In the genomic region with DNA sequence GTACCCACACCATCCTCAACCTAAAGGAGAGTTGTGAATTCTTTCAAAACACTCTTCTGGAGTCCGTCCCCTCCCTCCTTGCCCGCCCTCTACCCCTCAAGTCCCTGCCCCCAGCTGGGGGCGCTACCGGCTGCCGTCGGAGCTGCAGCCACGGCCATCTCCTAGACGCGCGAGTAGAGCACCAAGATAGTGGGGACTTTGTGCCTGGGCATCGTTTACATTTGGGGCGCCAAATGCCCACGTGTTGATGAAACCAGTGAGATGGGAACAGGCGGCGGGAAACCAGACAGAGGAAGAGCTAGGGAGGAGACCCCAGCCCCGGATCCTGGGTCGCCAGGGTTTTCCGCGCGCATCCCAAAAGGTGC, we compare ENCODE assay signal across 11 cellular contexts. TPM values are rescaled to one million over a fixed set of nuclear protein-coding genes. Genes with fewer than 3 reads are reported as not detected.
DNase-seq lines count a peak whose midpoint lies in the region; ATAC-seq and TF ChIP-seq lines count a peak whose summit lies in the region.
"Had no signal": no experiment of that assay in that cellular context is flagged by ENCODE, and none has a peak within 500 bp of the region (broad histone marks: within the 10 kb centered on the region; RNA-seq: fewer than 3 reads in every experiment).

No MANE protein-coding gene starts in this region.

- POLR2A ChIA-PET in activated CD4-positive, alpha-beta T cell treated with anti-CD3 and anti-CD28 coated beads, Interleukin-2, amount 10 ng/mL, durations not matched to agents 7 days and 5 days (lab: Charles Lee), result interaction anchor here (0.6 kb wide), 1 partner anchor 11 kb away, joined by 3 read pairs; no protein-coding TSS in a partner anchor

- peaks cover 13% of the 10 kb centered on the region for H3K36me3 Mint-ChIP-seq in activated CD4-positive, alpha-beta T cell treated with anti-CD3 and anti-CD28 coated beads, Interleukin-2, amount 10 ng/mL, durations not matched to agents 7 days and 5 days (ENCODE audit: low read depth)
- H3K36me3 Mint-ChIP-seq: memory B cell had no signal

- H3K27me3 Mint-ChIP-seq in activated CD4-positive, alpha-beta T cell treated with anti-CD3 and anti-CD28 coated beads, Interleukin-2, amount 10 ng/mL, durations not matched to agents 7 days and 5 days, result peaks cover 87% of the 10 kb centered on the region

- H3K4me3 Mint-ChIP-seq in activated CD4-positive, alpha-beta T cell treated with anti-CD3 and anti-CD28 coated beads, Interleukin-2, amount 10 ng/mL, durations not matched to agents 7 days and 5 days, result no peak overlapping the region
- H3K4me3 Mint-ChIP-seq: activated B cell treated with CpG ODN at 0.5 μM for 24 hours, memory B cell had no signal

- intact Hi-C loops in tibial artery (cut with DNase I; ENCODE audit: low total_unique reads), result no loop called here

- H3K27me3 ChIP-seq in tibial artery, result peaks cover 0 to 100% of the 10 kb centered on the region in 2 donors

- H3K4me1 Mint-ChIP-seq in activated CD4-positive, alpha-beta T cell treated with anti-CD3 and anti-CD28 coated beads, Interleukin-2, amount 10 ng/mL, durations not matched to agents 7 days and 5 days, result peaks cover 34% of the 10 kb centered on the region

- H3K4me1 ChIP-seq in tibial artery, result peaks cover 0 to 73% (median 37%) of the 10 kb centered on the region in 4 donors

- no peak for TF ChIP-seq CTCF in tibial artery (IDR thresholded peaks at IDR 0.05)

- no peak for ATAC-seq in HG03469 (IDR thresholded peaks at IDR 0.05; ENCODE audit: unreplicated experiment)

- peak overlapping the region; percentile 86 for H3K27ac Mint-ChIP-seq in activated CD4-positive, alpha-beta T cell treated with anti-CD3 and anti-CD28 coated beads, Interleukin-2, amount 10 ng/mL, durations not matched to agents 7 days and 5 days
- H3K27ac Mint-ChIP-seq: activated B cell treated with CpG ODN at 0.5 μM for 24 hours, memory B cell had no signal

- no peaks in the 10 kb centered on the region for H3K9me3 Mint-ChIP-seq in activated CD4-positive, alpha-beta T cell treated with anti-CD3 and anti-CD28 coated beads, Interleukin-2, amount 10 ng/mL, durations not matched to agents 7 days and 5 days
- H3K9me3 Mint-ChIP-seq: activated B cell treated with CpG ODN at 0.5 μM for 24 hours, memory B cell had no signal

- peak overlapping the region; percentile 21 for H3K4me3 ChIP-seq in iPS-11a (ENCODE audit: low read depth, low read length)
- no peak overlapping the region for H3K4me3 ChIP-seq in tibial artery

- CTCF ChIA-PET in activated CD4-positive, alpha-beta T cell treated with anti-CD3 and anti-CD28 coated beads, Interleukin-2, amount 10 ng/mL, durations not matched to agents 7 days and 5 days (lab: Charles Lee), result interaction anchor here (0.6 to 1.3 kb wide), 2 partner anchors 34 to 85 kb away, joined by 3 to 4 read pairs; no protein-coding TSS in a partner anchor

- H3K9me3 ChIP-seq in tibial artery, result no peaks in the 10 kb centered on the region
- H3K9me3 ChIP-seq: MG63 had no signal

- no peak for DNase-seq in activated CD4-positive, alpha-beta T cell treated with anti-CD3 and anti-CD28 coated beads, Interleukin-2, amount 10 ng/mL, durations not matched to agents 7 days and 5 days
- DNase-seq in activated CD4-positive, alpha-beta T cell treated with anti-CD3 and anti-CD28 coated beads for 4 hours, result no peak
- DNase-seq in NOMO-1 treated with dmso at 0.1 percent for 144 hours (lab: John Stamatoyannopoulos, UW; ENCODE audit: unreplicated experiment) (peak; percentile 36), putamen (ENCODE audit: low spot score) (peak; percentile 77), NCI-H446 treated with DMSO at 0.1 percent for 48 hours (lab: John Stamatoyannopoulos, UW) (no peak), tibial artery (no peak)
- DNase-seq: activated B cell treated with CpG ODN at 0.5 μM for 24 hours had no signal

- no peaks in the 10 kb centered on the region for H3K36me3 ChIP-seq in tibial artery
- H3K36me3 ChIP-seq: MG63 had no signal

- no peak overlapping the region for H3K27ac ChIP-seq in tibial artery

RNA-seq across cellular contexts. Expression of gene OLIG2, which starts 0.6 kb away (rescaled TPM):
- not detected for total RNA-seq in activated CD4-positive, alpha-beta T cell treated with anti-CD3 and anti-CD28 coated beads, Interleukin-2, amount 10 ng/mL, durations not matched to agents 7 days and 5 days
- total RNA-seq: activated B cell treated with CpG ODN at 0.5 μM for 24 hours had no signal

RNA-seq across cellular contexts. Expression of gene OLIG1, which starts 44.9 kb away (rescaled TPM):
- not detected for total RNA-seq in activated CD4-positive, alpha-beta T cell treated with anti-CD3 and anti-CD28 coated beads, Interleukin-2, amount 10 ng/mL, durations not matched to agents 7 days and 5 days
- total RNA-seq: activated B cell treated with CpG ODN at 0.5 μM for 24 hours had no signal

Comparison
In these comparisons a context has a peak if more than half of its experiments do, and no peak if none do; other contexts are left out.
1. DNase-seq: peak in NOMO-1 treated with dmso at 0.1 percent for 144 hours (single experiment) and putamen (single experiment); none in activated CD4-positive, alpha-beta T cell treated with anti-CD3 and anti-CD28 coated beads, Interleukin-2, amount 10 ng/mL, durations not matched to agents 7 days and 5 days (single experiment), activated CD4-positive, alpha-beta T cell treated with anti-CD3 and anti-CD28 coated beads for 4 hours (0 of 2), NCI-H446 treated with DMSO at 0.1 percent for 48 hours (single experiment) and tibial artery (0 of 2).